22 cellular contexts compared by ENCODE assay signal in the genomic region with DNA sequence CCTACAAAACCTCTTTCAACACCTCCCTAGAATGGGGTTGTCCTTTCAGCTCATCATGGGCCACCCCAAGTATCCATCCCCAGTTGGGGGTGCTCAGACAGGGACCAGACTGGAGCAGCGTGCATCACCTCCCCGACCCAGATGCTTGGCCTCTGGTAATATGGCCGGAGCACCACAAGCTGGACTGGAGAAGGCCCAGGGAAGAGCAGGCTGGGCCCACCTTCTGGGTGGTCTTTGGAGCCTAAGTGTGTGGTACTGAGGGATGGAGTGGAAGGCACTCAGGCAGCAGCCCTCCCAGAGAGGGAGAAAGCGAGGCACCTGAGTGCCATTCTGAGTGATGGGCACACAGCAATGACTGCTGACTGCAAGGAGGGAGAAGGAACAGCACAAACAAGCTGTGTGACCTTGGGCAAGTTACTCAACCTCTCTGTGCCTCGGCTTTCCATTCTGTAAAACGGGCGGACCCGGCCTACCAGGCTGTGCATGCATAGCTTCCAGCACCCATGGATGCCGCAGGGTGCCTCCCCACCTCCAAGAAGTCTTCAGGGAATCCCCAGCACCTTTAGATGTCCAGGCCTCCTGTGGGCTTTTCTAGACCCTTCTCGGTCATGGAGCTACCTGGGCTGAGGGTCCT.
"Had no signal": no experiment of that assay in that cellular context is flagged by ENCODE, and none has a peak within 500 bp of the region (broad histone marks: within the 10 kb centered on the region; RNA-seq: fewer than 3 reads in every experiment).

No MANE protein-coding gene starts in this region.

- H3K27me3 ChIP-seq: esophagus squamous epithelium, suprapubic skin, transverse colon, upper lobe of right lung, uterus had no signal

- H3K4me1 Mint-ChIP-seq: stimulated activated memory B cell treated with anti-CD40 and anti-IgM and Interleukin-4, amounts not matched to agents 10 μg/mL and 1 μg/mL and 100 μg/mL, for 72 hours had no signal

- ATAC-seq: effector memory CD8-positive, alpha-beta T cell; left lobe of liver; naive thymus-derived CD8-positive, alpha-beta T cell; right cardiac atrium; stimulated activated memory B cell treated with anti-CD40 and anti-IgM and Interleukin-4, amounts not matched to agents 10 μg/mL and 1 μg/mL and 100 μg/mL, for 72 hours; upper lobe of right lung had no signal

- H3K4me1 ChIP-seq: esophagus squamous epithelium, parathyroid adenoma, prostate gland, spleen, suprapubic skin, transverse colon, upper lobe of right lung, uterus had no signal

- H3K27me3 Mint-ChIP-seq: stimulated activated naive CD8-positive, alpha-beta T cell treated with anti-CD3 and anti-CD28 coated beads, Interleukin-15, Interleukin-2, amounts not matched to agents 100 ng/mL and 50 ng/mL, for 24 hours had no signal

- H3K4me3 ChIP-seq: coronary artery, esophagus squamous epithelium, prostate gland, skin epidermis, spleen, suprapubic skin, transverse colon, upper lobe of right lung, uterus had no signal

- H3K36me3 Mint-ChIP-seq: naive thymus-derived CD8-positive, alpha-beta T cell had no signal

- H3K27ac ChIP-seq: coronary artery, esophagus squamous epithelium, parathyroid adenoma, prostate gland, skin epidermis, spleen, suprapubic skin, transverse colon, upper lobe of right lung, uterus had no signal

- DNase-seq: dermis blood vessel endothelial cell; effector memory CD8-positive, alpha-beta T cell; erythroblast; esophagus squamous epithelium; foreskin melanocyte; mesendoderm; midbrain; naive thymus-derived CD8-positive, alpha-beta T cell; spleen; stimulated activated CD4-positive, alpha-beta T cell treated with anti-CD3 and anti-CD28 coated beads, Interleukin-4, amount 100 ng/mL, for 4 hours; transverse colon; upper lobe of right lung; uterus had no signal

- H3K9me3 ChIP-seq: esophagus squamous epithelium, prostate gland, suprapubic skin, transverse colon, upper lobe of right lung, uterus had no signal

- H3K9me3 Mint-ChIP-seq: effector memory CD8-positive, alpha-beta T cell; stimulated activated naive CD8-positive, alpha-beta T cell treated with anti-CD3 and anti-CD28 coated beads, Interleukin-15, Interleukin-2, amounts not matched to agents 100 ng/mL and 50 ng/mL, for 24 hours had no signal

- H2AFZ ChIP-seq: parathyroid adenoma had no signal

- H3K9ac ChIP-seq: parathyroid adenoma had no signal

- H3K4me3 Mint-ChIP-seq: effector memory CD8-positive, alpha-beta T cell; naive thymus-derived CD8-positive, alpha-beta T cell; stimulated activated memory B cell treated with anti-CD40 and anti-IgM and Interleukin-4, amounts not matched to agents 10 μg/mL and 1 μg/mL and 100 μg/mL, for 72 hours; stimulated activated naive CD8-positive, alpha-beta T cell treated with anti-CD3 and anti-CD28 coated beads, Interleukin-15, Interleukin-2, amounts not matched to agents 100 ng/mL and 50 ng/mL, for 24 hours had no signal

- H3K36me3 ChIP-seq: esophagus squamous epithelium, prostate gland, spleen, suprapubic skin, transverse colon, upper lobe of right lung, uterus had no signal

- H3K27ac Mint-ChIP-seq: stimulated activated memory B cell treated with anti-CD40 and anti-IgM and Interleukin-4, amounts not matched to agents 10 μg/mL and 1 μg/mL and 100 μg/mL, for 72 hours; stimulated activated naive CD8-positive, alpha-beta T cell treated with anti-CD3 and anti-CD28 coated beads, Interleukin-15, Interleukin-2, amounts not matched to agents 100 ng/mL and 50 ng/mL, for 24 hours had no signal
